17 cellular contexts compared by ENCODE assay signal in genomic region chr12:68831272-68831671, GRCh38. TPM values are rescaled to one million over a fixed set of nuclear protein-coding genes. Genes with fewer than 3 reads are reported as not detected.
DNase-seq lines count a peak whose midpoint lies in the region; ATAC-seq, FAIRE-seq and TF ChIP-seq lines count a peak whose summit lies in the region.
"Had no signal": no experiment of that assay in that cellular context is flagged by ENCODE, and none has a peak within 500 bp of the region (broad histone marks: within the 10 kb centered on the region; RNA-seq: fewer than 3 reads in every experiment).

No MANE protein-coding gene starts in this region.

- POLR2A ChIA-PET in Caco-2 (lab: Charles Lee): no interaction called here
- POLR2A ChIA-PET in K562 (lab: Yijun Ruan, JAX): interaction anchor here (0.6 to 1.6 kb wide), 3 partner anchors 11 to 527 kb away, joined by 3 to 14 read pairs (median 5); no protein-coding TSS in a partner anchor

- H4K5ac ChIP-seq in H9 (ENCODE audit: insufficient read length, low read depth, low read length): no peak overlapping the region

- no peaks in the 10 kb centered on the region for H3K23me2 ChIP-seq in H9 (ENCODE audit: insufficient read length, low read depth, low read length, poor library complexity, severe bottlenecking)

- H3K9me3 Mint-ChIP-seq in Caco-2 (ENCODE audit: unreplicated experiment): no peaks in the 10 kb centered on the region
- no peaks in the 10 kb centered on the region for H3K9me3 Mint-ChIP-seq in H9
- H3K9me3 Mint-ChIP-seq: activated CD4-positive, alpha-beta memory T cell treated with anti-CD3 and anti-CD28 coated beads for 36 hours; IgD-negative memory B cell had no signal

- H3K27me3 ChIP-seq in Caco-2 (replicated peaks; ENCODE audit: control insufficient read depth, insufficient read depth, low read length) (no peaks in the 10 kb centered on the region), H9 (ENCODE audit: insufficient read depth, low read length) (no peaks in the 10 kb centered on the region), K562 (ENCODE audit: control insufficient read depth in 2 of 2, insufficient read depth in 2 of 2, low read length in 2 of 2) (no peaks in the 10 kb centered on the region), trophoblast cell (ENCODE audit: insufficient read depth, low read length) (no peaks in the 10 kb centered on the region), testis (no peaks in the 10 kb centered on the region)
- H3K27me3 ChIP-seq: neutrophil, spleen had no signal

- no peak overlapping the region for H2BK15ac ChIP-seq in H9 (ENCODE audit: low read depth, low read length)

- peak; percentile 55 for ATAC-seq in K562
- no peak for ATAC-seq in GM18858 (IDR thresholded peaks at IDR 0.05; ENCODE audit: unreplicated experiment)
- ATAC-seq: left ventricle myocardium superior had no signal

- no peaks in the 10 kb centered on the region for H4K20me1 ChIP-seq in H9 (ENCODE audit: control insufficient read depth, insufficient read depth, insufficient read length)
- no peaks in the 10 kb centered on the region; the same call in 1 of the 2 replicates for H4K20me1 ChIP-seq in K562 (replicated peaks; ENCODE audit: control insufficient read depth, insufficient read depth, low read length)

- no peak overlapping the region for H3K4me3 Mint-ChIP-seq in Caco-2 (ENCODE audit: unreplicated experiment)
- H3K4me3 Mint-ChIP-seq in H9: no peak overlapping the region
- H3K4me3 Mint-ChIP-seq: activated CD4-positive, alpha-beta memory T cell treated with anti-CD3 and anti-CD28 coated beads for 36 hours; B cell; IgD-negative memory B cell had no signal

- no peak overlapping the region for H3K4me2 ChIP-seq in H9 (ENCODE audit: insufficient read depth, insufficient read length, low read length)
- H3K4me2 ChIP-seq in K562 (ENCODE audit: insufficient read depth, low read length): no peak overlapping the region
- no peak overlapping the region for H3K4me2 ChIP-seq in trophoblast cell (ENCODE audit: low read length)

- intact Hi-C loops in Caco-2 (cut with micrococcal nuclease; ENCODE audit: unreplicated experiment) (no loop called here), K562 (cut with micrococcal nuclease) (no loop called here), testis (cut with DNase I; ENCODE audit: low total_unique reads) (no loop called here)

- H3K56ac ChIP-seq in H9 (ENCODE audit: insufficient read length, low read depth, low read length): no peak overlapping the region

- in situ Hi-C loops in K562 (cut with MboI): no loop called here

- BruUV-seq in Caco-2 (replicated peaks; lab: Mats Ljungman, UMichigan) (no TSS peak), K562 (replicated peaks; lab: Mats Ljungman, UMichigan) (no TSS peak)

- no peak overlapping the region for H4K12ac ChIP-seq in trophoblast cell (ENCODE audit: low read depth, low read length)

- WGBS in H9 (ENCODE audit: extremely low coverage, insufficient read length, low lambda C conversion rate): no CpG with 5 or more reads among the region's 6 CpGs
- WGBS in K562 (ENCODE audit: insufficient coverage, low coverage, missing lambda C conversion rate): 84% methylated on average over 6 of the region's 6 CpGs
- WGBS in trophoblast cell (ENCODE audit: extremely low coverage, insufficient coverage, insufficient read length): no CpG with 5 or more reads among the region's 6 CpGs
- 79 to 85% methylated on average over 6 of the region's 6 CpGs for WGBS in testis, 2 donors

- no peak overlapping the region for H3K14ac ChIP-seq in H9 (ENCODE audit: insufficient read depth, low read length)
- no peak overlapping the region for H3K14ac ChIP-seq in trophoblast cell (ENCODE audit: low read length)

- H3K27ac ChIP-seq in H9 (ENCODE audit: insufficient read length, low read depth, low read length) (no peak overlapping the region), K562 (ENCODE audit: extremely low read depth, low read depth, low read length) (no peak overlapping the region), trophoblast cell (ENCODE audit: low read depth, low read length) (peak overlapping the region; percentile 3), testis (no peak overlapping the region)
- H3K27ac ChIP-seq: neutrophil, spleen had no signal

- H4K91ac ChIP-seq in H9 (ENCODE audit: insufficient read length, low read depth, low read length): no peak overlapping the region
- H4K91ac ChIP-seq in trophoblast cell (ENCODE audit: low read depth, low read length): no peak overlapping the region

- H3K4me3 ChIP-seq in Caco-2 (ENCODE audit: low read depth, low read length) (no peak overlapping the region), K562 (no peak overlapping the region), trophoblast cell (ENCODE audit: low read depth, low read length) (no peak overlapping the region), testis (no peak overlapping the region)
- H3K4me3 ChIP-seq: spleen had no signal

- H2AFZ ChIP-seq in H9 (ENCODE audit: low read length): no peak overlapping the region
- no peak overlapping the region for H2AFZ ChIP-seq in K562 (ENCODE audit: low read depth, low read length)
- no peak overlapping the region for H2AFZ ChIP-seq in trophoblast cell (ENCODE audit: insufficient read depth, low read length, poor library complexity)

- H3K36me3 Mint-ChIP-seq in Caco-2 (ENCODE audit: insufficient read depth, unreplicated experiment) (peaks cover 87% of the 10 kb centered on the region), H9 (ENCODE audit: insufficient read depth in 1 of 3, low read depth in 3 of 3) (peaks cover 24 to 80% (median 55%) of the 10 kb centered on the region in 3 experiments; a peak in 6 of 7 replicates)

- CTCF ChIA-PET in Caco-2 (lab: Charles Lee) (no interaction called here), K562 (lab: Yijun Ruan, JAX; ENCODE audit: low intra/inter-chr PET ratio) (interaction anchor here (0.7 kb wide), 1 partner anchor 422 kb away, joined by 3 read pairs; no protein-coding TSS in a partner anchor)

- peak overlapping the region; percentile 10 for H3K27ac Mint-ChIP-seq in Caco-2 (ENCODE audit: unreplicated experiment)
- H3K27ac Mint-ChIP-seq in H9: no peak overlapping the region; a peak in 1 of 7 replicates
- H3K27ac Mint-ChIP-seq: activated CD4-positive, alpha-beta memory T cell treated with anti-CD3 and anti-CD28 coated beads for 36 hours; B cell; IgD-negative memory B cell had no signal

- no peak for FAIRE-seq in K562 (lab: Jason Lieb, UNC)

- no peaks in the 10 kb centered on the region for H3K27me3 Mint-ChIP-seq in Caco-2 (ENCODE audit: insufficient read depth, unreplicated experiment)
- H3K27me3 Mint-ChIP-seq in H9 (ENCODE audit: low read depth): no peaks in the 10 kb centered on the region
- H3K27me3 Mint-ChIP-seq: activated CD4-positive, alpha-beta memory T cell treated with anti-CD3 and anti-CD28 coated beads for 36 hours; B cell; IgD-negative memory B cell had no signal

- H2BK12ac ChIP-seq in H9 (ENCODE audit: insufficient read length, low read depth, low read length) (no peak overlapping the region), trophoblast cell (ENCODE audit: low read length) (no peak overlapping the region)

- TF ChIP-seq EP300 in K562 (IDR thresholded peaks at IDR 0.05; ENCODE audit: low read length): no peak

- no peak overlapping the region for H3K9ac ChIP-seq in H9 (ENCODE audit: extremely low read depth, insufficient read length, low read length)
- no peak overlapping the region for H3K9ac ChIP-seq in K562 (ENCODE audit: insufficient read depth in 1 of 2, low read depth in 2 of 2, low read length in 2 of 2)
- no peak overlapping the region for H3K9ac ChIP-seq in trophoblast cell (ENCODE audit: low read length)

- H2BK120ac ChIP-seq in H9 (ENCODE audit: low read depth, low read length, poor library complexity, severe bottlenecking) (no peak overlapping the region), trophoblast cell (ENCODE audit: insufficient read depth, low read length, poor library complexity) (no peak overlapping the region)

- H3K9me3 ChIP-seq in Caco-2 (no peaks in the 10 kb centered on the region), H9 (ENCODE audit: control insufficient read depth, low read depth, low read length) (no peaks in the 10 kb centered on the region), K562 (replicated peaks; ENCODE audit: control insufficient read depth, insufficient read depth, low read depth, low read length) (no peaks in the 10 kb centered on the region), trophoblast cell (ENCODE audit: insufficient read depth, low read depth, low read length) (no peaks in the 10 kb centered on the region), testis (no peaks in the 10 kb centered on the region)
- H3K9me3 ChIP-seq: neutrophil, spleen had no signal

- H3K4me1 ChIP-seq in Caco-2 (peaks cover 14% of the 10 kb centered on the region), H9 (ENCODE audit: insufficient read depth, low read length) (no peaks in the 10 kb centered on the region), K562 (replicated peaks in 1 of 2; ENCODE audit: control insufficient read depth in 2 of 2, insufficient read depth in 2 of 2, low read length in 2 of 2) (no peaks in the 10 kb centered on the region), trophoblast cell (ENCODE audit: control insufficient read depth in 1 of 2, insufficient read depth in 2 of 2, low read length in 2 of 2) (peaks cover 0 to 5% of the 10 kb centered on the region in 2 experiments), testis (no peaks in the 10 kb centered on the region)

- TF ChIP-seq POLR2A in K562 (conservative IDR thresholded peaks at IDR 0.05): no peak
- no peak for TF ChIP-seq POLR2A in testis (IDR thresholded peaks at IDR 0.05)

- no peaks in the 10 kb centered on the region for H3K79me1 ChIP-seq in H9 (ENCODE audit: insufficient read depth, low read depth, low read length, poor library complexity, severe bottlenecking)
- no peaks in the 10 kb centered on the region for H3K79me1 ChIP-seq in trophoblast cell (ENCODE audit: low read length)

- no peak for TF ChIP-seq CTCF in Caco-2 (IDR thresholded peaks at IDR 0.05; ENCODE audit: insufficient read depth in 1 of 2, low read depth in 1 of 2, low read length in 1 of 2, severe bottlenecking in 1 of 2, unreplicated experiment in 1 of 2)
- TF ChIP-seq CTCF in H9 (conservative IDR thresholded peaks at IDR 0.05): no peak
- no peak for TF ChIP-seq CTCF in K562 (IDR thresholded peaks at IDR 0.05 in 2 of 3, conservative IDR thresholded peaks at IDR 0.05 in 1 of 3; ENCODE audit: insufficient read depth in 2 of 3, low read depth in 1 of 3, low read length in 3 of 3)
- no peak for TF ChIP-seq CTCF in testis (IDR thresholded peaks at IDR 0.05)

- H3K4me1 Mint-ChIP-seq in Caco-2 (ENCODE audit: low read depth, unreplicated experiment) (peaks cover 12% of the 10 kb centered on the region), H9 (peaks cover 9 to 32% of the 10 kb centered on the region in 2 experiments)

- no peak overlapping the region for H2BK20ac ChIP-seq in H9 (ENCODE audit: low read depth, low read length, poor library complexity, severe bottlenecking)

- H3K79me2 ChIP-seq in H9 (ENCODE audit: insufficient read depth, low read length) (no peaks in the 10 kb centered on the region), K562 (ENCODE audit: control insufficient read depth, insufficient read depth, low read length) (peaks cover 8% of the 10 kb centered on the region; the same call in 1 of the 3 replicates), trophoblast cell (ENCODE audit: control insufficient read depth, insufficient read depth, low read length, poor library complexity) (peaks cover 2% of the 10 kb centered on the region)

- H3K9me1 ChIP-seq in K562 (ENCODE audit: control insufficient read depth, insufficient read depth, low read length): no peaks in the 10 kb centered on the region

- H2BK5ac ChIP-seq in H9 (ENCODE audit: insufficient read length, low read length): no peak overlapping the region
- H2BK5ac ChIP-seq in trophoblast cell (ENCODE audit: low read depth, low read length, poor library complexity): no peak overlapping the region

- H3K4ac ChIP-seq in H9 (ENCODE audit: low read depth, low read length) (no peak overlapping the region), trophoblast cell (ENCODE audit: low read depth, low read length) (no peak overlapping the region)

- peaks cover 1% of the 10 kb centered on the region; the same call in 1 of the 2 replicates for H3K36me3 ChIP-seq in Caco-2 (ENCODE audit: control insufficient read depth, insufficient read depth, low read length)
- H3K36me3 ChIP-seq in K562 (ENCODE audit: control insufficient read depth, insufficient read depth, low read length): peaks cover 91% of the 10 kb centered on the region
- peaks cover 34 to 35% of the 10 kb centered on the region in 2 experiments for H3K36me3 ChIP-seq in trophoblast cell (ENCODE audit: control insufficient read depth in 1 of 2, insufficient read depth in 2 of 2, low read length in 2 of 2)
- no peaks in the 10 kb centered on the region for H3K36me3 ChIP-seq in testis (ENCODE audit: low read depth, missing control alignments)

- no peak overlapping the region for H2AK5ac ChIP-seq in H9 (ENCODE audit: insufficient read length, low read length)
- H2AK5ac ChIP-seq in trophoblast cell (ENCODE audit: low read length): no peak overlapping the region

- H3T11ph ChIP-seq in H9 (ENCODE audit: low read length): no peak overlapping the region

- H3K18ac ChIP-seq in H9 (ENCODE audit: insufficient read length, low read depth, low read length) (no peak overlapping the region), trophoblast cell (ENCODE audit: low read length) (no peak overlapping the region)

- H4K8ac ChIP-seq in H9 (replicated peaks; ENCODE audit: insufficient read length, low read depth, low read length): no peak overlapping the region
- no peak overlapping the region for H4K8ac ChIP-seq in trophoblast cell (ENCODE audit: low read depth, low read length)

- H3K23ac ChIP-seq in H9 (ENCODE audit: insufficient read length, low read depth, low read length) (no peak overlapping the region), trophoblast cell (ENCODE audit: low read length) (no peak overlapping the region)

- no peak for DNase-seq in Caco-2
- DNase-seq in H9: peak; percentile 67
- DNase-seq in K562 (ENCODE audit: extremely low read depth in 1 of 4, low spot score in 3 of 4): no peak
- DNase-seq in trophoblast cell: peak; percentile 59 to 68
- no peak for DNase-seq in testis
- DNase-seq in NCI-H146 (lab: John Stamatoyannopoulos, UW): no peak
- DNase-seq: activated CD4-positive, alpha-beta memory T cell treated with anti-CD3 and anti-CD28 coated beads for 36 hours; activated naive CD4-positive, alpha-beta T cell; activated T-cell treated with anti-CD3 and anti-CD28 coated beads for 4 hours; GDM1; left ventricle myocardium superior; NCI-H2081; spleen had no signal

- TF ChIP-seq RAD21 in K562 (CRISPR knock-in tag; conservative IDR thresholded peaks at IDR 0.05 in 1 of 2, IDR thresholded peaks at IDR 0.05 in 1 of 2): no peak

RNA-seq across cellular contexts. Expression of gene MDM2, which starts 23.3 kb away (rescaled TPM):
- 113 and 118 TPM in 2 replicates for total RNA-seq in Caco-2 (2022)
- 159 and 162 TPM in 2 replicates for total RNA-seq in H9 (2021)
- total RNA-seq in K562 (2011; cell fraction: chromatin; rRNA removed; ENCODE audit: low replicate concordance): 137 and 269 TPM in 2 replicates
- 93.4 and 96.3 TPM in 2 replicates for total RNA-seq in K562 (2011; cell fraction: nucleolus; rRNA removed)
- total RNA-seq in K562 (2011; cell fraction: nucleoplasm; rRNA removed): 70.5 and 93.0 TPM in 2 replicates
- 45.3 and 49.0 TPM in 2 replicates for total RNA-seq in K562 (2014; rRNA removed)
- total RNA-seq in K562 (2014; rRNA removed; fragmentation: Illumina TruSeq; extraction: Trizol): 99.2 and 135 TPM in 2 replicates
- total RNA-seq in K562 (2015; rRNA removed; fragmentation: Illumina TruSeq; extraction: Trizol): 70.0 and 74.0 TPM in 2 replicates
- 90.8 and 100 TPM in 2 replicates for total RNA-seq in K562 (2021)
- polyA plus RNA-seq in K562 (2011; rRNA removed): 28.6 and 31.0 TPM in 2 replicates
- 10.2 and 10.8 TPM in 2 replicates for polyA plus RNA-seq in K562 (2011; cell fraction: cytosol; rRNA removed)
- 15.5 and 18.7 TPM in 2 replicates for polyA plus RNA-seq in K562 (2011; cell fraction: nucleus; rRNA removed)
- polyA plus RNA-seq in K562 (2012): 13.6 and 19.8 TPM in 2 replicates
- polyA plus RNA-seq in K562 (2014; fragmentation: Illumina TruSeq; extraction: Trizol): 31.0 and 33.3 TPM in 2 replicates
- 10 to 100 TPM; 13.6 to 21.8 TPM for polyA plus RNA-seq in K562 (2014; fragmentation: Nextera tagmentation; extraction: Ambion mirVana)
- polyA plus RNA-seq in K562 (2014; rRNA removed): 47.5 and 57.7 TPM in 2 replicates
- 157 and 236 TPM in 2 replicates for polyA minus RNA-seq in K562 (2011; rRNA and poly(A)+ RNA removed)
- 51.0 and 56.2 TPM in 2 replicates for polyA minus RNA-seq in K562 (2011; cell fraction: cytosol; rRNA and poly(A)+ RNA removed)
- polyA minus RNA-seq in K562 (2011; cell fraction: nucleus; rRNA and poly(A)+ RNA removed): 73.0 and 111 TPM in 2 replicates
- polyA plus RNA-seq in trophoblast cell (2013): 194 and 207 TPM in 2 replicates
- total RNA-seq in testis: 10 to 100 TPM; 40.6 to 56.1 TPM
- 28.8 TPM for polyA plus RNA-seq in testis (ENCODE audit: insufficient read depth, low read depth, low replicate concordance)

Comparison
In these comparisons a context has a peak if more than half of its experiments do, and no peak if none do; other contexts are left out.
1. DNase-seq: peak in H9 (single experiment) and trophoblast cell (2 of 2); none in Caco-2 (0 of 2), K562 (0 of 4), testis (single experiment) and NCI-H146 (single experiment).